32 cellular contexts compared by ENCODE assay signal in genomic region chr1:198805498-198806151, GRCh38.
"Had no signal": no experiment of that assay in that cellular context is flagged by ENCODE, and none has a peak within 500 bp of the region (broad histone marks: within the 10 kb centered on the region; RNA-seq: fewer than 3 reads in every experiment).

No MANE protein-coding gene starts in this region.

- H3K36me3 ChIP-seq: adrenal gland, brain microvascular endothelial cell, breast epithelium had no signal

- H3K27ac ChIP-seq: adrenal gland, body of pancreas, brain microvascular endothelial cell, breast epithelium, VCaP had no signal

- DNase-seq: activated B cell treated with CpG ODN at 0.5 μM for 24 hours; activated CD4-positive, alpha-beta memory T cell treated with anti-CD3 and anti-CD28 coated beads for 36 hours; activated CD4-positive, alpha-beta T cell treated with anti-CD3 and anti-CD28 coated beads for 4 hours; activated CD4-positive, alpha-beta T cell treated with anti-CD3 and anti-CD28 coated beads, Interleukin-2, amount 10 ng/mL, durations not matched to agents 24 days and 14 days; activated CD4-positive, alpha-beta T cell treated with anti-CD3 and anti-CD28 coated beads, Interleukin-2, amount 50 U/mL, for 1 hour; activated CD4-positive, alpha-beta T cell treated with anti-CD3 and anti-CD28 coated beads, Interleukin-2, amount 50 U/mL, for 4 hours; activated CD4-positive, CD25-positive, alpha-beta regulatory T cell treated with anti-CD3 and anti-CD28 coated beads, Interleukin-2, amount 50 U/mL, for 72 hours; activated CD8-positive, alpha-beta memory T cell treated with anti-CD3 and anti-CD28 coated beads, Interleukin-2, amount 50 U/mL, for 4 hours; activated CD8-positive, alpha-beta T cell treated with anti-CD3 and anti-CD28 coated beads for 36 hours; activated effector memory CD4-positive, alpha-beta T cell treated with anti-CD3 and anti-CD28 coated beads, Interleukin-2, amount 50 U/mL, for 16 hours; activated gamma-delta T cell treated with Interleukin-2 at 50 U/mL for 16 hours; activated naive CD4-positive, alpha-beta T cell; activated naive CD4-positive, alpha-beta T cell treated with anti-CD3 and anti-CD28 coated beads for 36 hours; activated naive CD4-positive, alpha-beta T cell treated with anti-CD3 and anti-CD28 coated beads, Interleukin-2, amount 50 U/mL, for 16 hours; activated naive CD8-positive, alpha-beta T cell treated with anti-CD3 and anti-CD28 coated beads for 36 hours; activated T-cell treated with anti-CD3 and anti-CD28 coated beads for 4 hours; activated T-cell treated with anti-CD3 and anti-CD28 coated beads, Interleukin-2, amount 50 U/mL, for 1 hour; activated T-cell treated with anti-CD3 and anti-CD28 coated beads, Interleukin-2, amount 50 U/mL, for 4 hours; activated T-cell treated with anti-CD3 and anti-CD28 coated beads, Interleukin-2, amount 50 U/mL, for 72 hours; adrenal gland; amniotic stem cell; aorta; body of pancreas; brain microvascular endothelial cell; central memory CD4-positive, alpha-beta T cell; T-helper 1 cell; T-helper 2 cell; T-helper 9 cell had no signal

- H3K27me3 ChIP-seq: adrenal gland, body of pancreas, brain microvascular endothelial cell, breast epithelium had no signal

- H3K4me1 ChIP-seq: adrenal gland, body of pancreas, breast epithelium had no signal

- H3K4me3 ChIP-seq: adrenal gland, body of pancreas, breast epithelium had no signal

- H3K9me3 ChIP-seq: adrenal gland, body of pancreas, breast epithelium had no signal

- ATAC-seq: activated CD8-positive, alpha-beta T cell treated with anti-CD3 and anti-CD28 coated beads for 36 hours; activated naive CD4-positive, alpha-beta T cell treated with anti-CD3 and anti-CD28 coated beads, Interleukin-2, amount 50 U/mL, for 72 hours; activated T-cell treated with anti-CD3 and anti-CD28 coated beads, Interleukin-2, amount 50 U/mL, for 4 hours; activated T-cell treated with anti-CD3 and anti-CD28 coated beads, Interleukin-2, amount 50 U/mL, for 72 hours; activated T-helper 17 cell treated with anti-CD3 and anti-CD28 coated beads, Interleukin-2, amount 50 U/mL, for 72 hours; body of pancreas had no signal
